9 cellular contexts compared by ENCODE assay signal in the genomic region with DNA sequence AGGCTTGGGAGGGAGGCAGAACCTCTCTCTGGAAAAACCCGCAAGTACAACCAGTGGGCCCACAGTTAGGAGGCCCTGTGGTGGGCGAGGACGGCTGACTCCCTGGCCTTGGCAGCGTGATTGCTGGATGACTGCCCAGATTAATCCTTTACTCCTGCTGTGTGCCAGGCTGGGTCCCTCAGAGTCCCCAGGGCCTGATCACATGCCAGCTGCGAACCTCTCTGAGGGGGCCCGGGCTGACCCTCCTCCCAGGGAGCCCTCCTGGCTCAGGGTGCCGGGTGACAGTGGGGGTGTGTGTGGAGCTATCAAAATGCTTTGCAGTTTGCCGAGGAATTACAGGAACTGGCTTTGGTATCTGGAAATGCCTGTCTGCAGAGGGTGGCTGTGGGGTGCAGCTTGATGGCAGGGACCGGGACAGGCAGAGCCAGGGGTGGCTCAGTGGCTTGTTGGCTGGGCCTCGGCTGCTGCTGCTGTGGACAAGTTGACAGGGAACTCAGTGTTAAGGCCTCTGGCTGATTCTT. TPM values are rescaled to one million over a fixed set of nuclear protein-coding genes. Genes with fewer than 3 reads are reported as not detected.
DNase-seq lines count a peak whose midpoint lies in the region; ATAC-seq and TF ChIP-seq lines count a peak whose summit lies in the region.
"Had no signal": no experiment of that assay in that cellular context is flagged by ENCODE, and none has a peak within 500 bp of the region (broad histone marks: within the 10 kb centered on the region; RNA-seq: fewer than 3 reads in every experiment).

No MANE protein-coding gene starts in this region.

- peaks cover 0 to 46% (median under 1%) of the 10 kb centered on the region in 3 donors for H3K36me3 ChIP-seq in esophagus squamous epithelium

- H3K9me3 ChIP-seq in CD4-positive, alpha-beta T cell (ENCODE audit: control insufficient read depth, low read length): no peaks in the 10 kb centered on the region
- H3K9me3 ChIP-seq in esophagus squamous epithelium: no peaks in the 10 kb centered on the region

- H3K27me3 Mint-ChIP-seq in CD4-positive, alpha-beta T cell: no peaks in the 10 kb centered on the region

- H3K4me3 Mint-ChIP-seq in CD4-positive, alpha-beta T cell: no peak overlapping the region

- CTCF ChIA-PET in CD4-positive, alpha-beta T cell (lab: Charles Lee): interaction anchor here (1.1 kb wide), 1 partner anchor 35 kb away, joined by 5 read pairs; no protein-coding TSS in a partner anchor

- H3K36me3 Mint-ChIP-seq in CD4-positive, alpha-beta T cell (ENCODE audit: low read depth): peaks cover 46% of the 10 kb centered on the region

- no peak for ATAC-seq in CD4-positive, alpha-beta T cell (ENCODE audit: poor library complexity)
- ATAC-seq in omental fat pad (ENCODE audit: low FRiP score) (peak; percentile 47), GM18519 (IDR thresholded peaks at IDR 0.05; ENCODE audit: low FRiP score, unreplicated experiment) (no peak)

- peaks cover 70% of the 10 kb centered on the region for H3K4me1 Mint-ChIP-seq in CD4-positive, alpha-beta T cell (ENCODE audit: low read depth)

- WGBS in esophagus squamous epithelium, 2 donors: 43 to 66% methylated on average over 3 to 4 of the region's 10 CpGs

- intact Hi-C loops in CD4-positive, alpha-beta T cell (cut with DNase I, micrococcal nuclease): loop anchor here in 1 of 2 experiments (5.0 kb wide), 1 partner anchor 96 kb away; no protein-coding TSS in a partner anchor
- intact Hi-C loops in esophagus squamous epithelium (cut with DNase I): no loop called here

- H3K4me3 ChIP-seq in esophagus squamous epithelium: no peak overlapping the region

- H3K9me3 Mint-ChIP-seq in CD4-positive, alpha-beta T cell: no peaks in the 10 kb centered on the region

- H3K27me3 ChIP-seq in CD4-positive, alpha-beta T cell (ENCODE audit: control insufficient read depth, insufficient read depth, low read length): no peaks in the 10 kb centered on the region
- no peaks in the 10 kb centered on the region for H3K27me3 ChIP-seq in esophagus squamous epithelium

- no peak for DNase-seq in CD4-positive, alpha-beta T cell
- DNase-seq in NCI-H345 treated with DMSO at 0.1 percent for 48 hours (lab: John Stamatoyannopoulos, UW; ENCODE audit: unreplicated experiment) (peak; percentile 18), esophagus squamous epithelium (lab: John Stamatoyannopoulos, UW) (no peak), omental fat pad (ENCODE audit: low spot score) (no peak), GM20000 (ENCODE audit: low spot score) (no peak), NCI-H146 (lab: John Stamatoyannopoulos, UW) (no peak)
- no peak for DNase-seq in activated CD4-positive, alpha-beta T cell treated with anti-CD3 and anti-CD28 coated beads for 1 hour
- DNase-seq: activated naive CD4-positive, alpha-beta T cell treated with anti-CD3 and anti-CD28 coated beads, Interleukin-2, amount 50 U/mL, for 16 hours had no signal

- peaks cover 46 to 89% (median 52%) of the 10 kb centered on the region in 3 donors for H3K4me1 ChIP-seq in esophagus squamous epithelium

- TF ChIP-seq CTCF in CD4-positive, alpha-beta T cell (IDR thresholded peaks at IDR 0.05): no peak
- no peak for TF ChIP-seq CTCF in esophagus squamous epithelium (IDR thresholded peaks at IDR 0.05)
- TF ChIP-seq CTCF in omental fat pad (IDR thresholded peaks at IDR 0.05): no peak
- TF ChIP-seq CTCF in GM20000 (IDR thresholded peaks at IDR 0.05; ENCODE audit: extremely low read depth, missing control alignments): no peak

- H3K27ac Mint-ChIP-seq in CD4-positive, alpha-beta T cell: peak overlapping the region; percentile 75

- POLR2A ChIA-PET in CD4-positive, alpha-beta T cell (lab: Charles Lee): interaction anchor here (0.6 to 5.9 kb wide), 2 partner anchors 43 to 48 kb away, joined by 3 to 25 read pairs; partner anchors contain the start of gene DNM2

- TF ChIP-seq POLR2A in esophagus squamous epithelium (IDR thresholded peaks at IDR 0.05): no peak

- H3K27ac ChIP-seq in CD4-positive, alpha-beta T cell (ENCODE audit: low read depth, low read length): no peak overlapping the region
- H3K27ac ChIP-seq in esophagus squamous epithelium: peak overlapping the region; percentile 60 to 68 (median 65)

RNA-seq across cellular contexts. Expression of gene DNM2, which starts 48.9 kb away (rescaled TPM):
- total RNA-seq in CD4-positive, alpha-beta T cell: 100 to 1,000 TPM; 279 to 286 TPM
- total RNA-seq in esophagus squamous epithelium: 100 to 1,000 TPM in 2 of 4 donors, 10 to 100 TPM in 2; 79.9 to 138 (median 102) TPM
- total RNA-seq in omental fat pad: 100 to 1,000 TPM in 2 of 4 donors, 10 to 100 TPM in 2; 76.5 to 135 (median 99.9) TPM
